24 cellular contexts compared by ENCODE assay signal in the genomic region with DNA sequence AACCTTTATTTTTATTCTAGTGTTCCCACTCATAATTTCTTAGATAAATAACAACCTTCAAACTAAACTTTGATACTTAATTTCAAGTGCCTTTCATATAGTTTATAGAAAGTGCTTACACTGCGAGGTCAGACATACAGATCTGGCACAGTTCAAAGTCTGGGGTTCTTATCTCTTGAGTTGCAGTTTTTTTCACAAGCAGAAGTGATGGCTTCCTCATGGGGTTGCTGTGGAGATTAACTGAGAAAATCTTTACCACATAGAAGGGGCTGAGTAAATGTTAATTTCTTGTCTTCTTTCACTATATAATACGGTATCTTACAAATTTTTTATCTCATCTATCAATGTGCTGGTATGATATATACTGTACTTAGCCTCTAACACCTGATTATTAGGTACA. TPM values are rescaled to one million over a fixed set of nuclear protein-coding genes. Genes with fewer than 3 reads are reported as not detected.
DNase-seq lines count a peak whose midpoint lies in the region; TF ChIP-seq lines count a peak whose summit lies in the region.
"Had no signal": no experiment of that assay in that cellular context is flagged by ENCODE, and none has a peak within 500 bp of the region (broad histone marks: within the 10 kb centered on the region; RNA-seq: fewer than 3 reads in every experiment).

No MANE protein-coding gene starts in this region.

- no peak for TF ChIP-seq CTCF in type B pancreatic cell (conservative IDR thresholded peaks at IDR 0.05)
- TF ChIP-seq CTCF in osteoblast (IDR thresholded peaks at IDR 0.05; ENCODE audit: extremely low read depth, low read depth, low read length) = no peak

- peaks cover 57% of the 10 kb centered on the region for H3K79me2 ChIP-seq in osteoblast (ENCODE audit: insufficient read depth, low read length)

- H3K9me3 Mint-ChIP-seq in activated naive CD4-positive, alpha-beta T cell treated with anti-CD3 and anti-CD28 coated beads, Interleukin-2, amount 50 U/mL, for 24 hours = no peaks in the 10 kb centered on the region
- H3K9me3 Mint-ChIP-seq in type B pancreatic cell = no peaks in the 10 kb centered on the region
- H3K9me3 Mint-ChIP-seq in activated CD4-positive, alpha-beta T cell treated with anti-CD3 and anti-CD28 coated beads, Interleukin-2, amount 10 ng/mL, durations not matched to agents 24 days and 14 days = no peaks in the 10 kb centered on the region
- H3K9me3 Mint-ChIP-seq: activated naive CD4-positive, alpha-beta T cell treated with anti-CD3 and anti-CD28 coated beads for 36 hours; CD8-positive, alpha-beta T cell; stimulated activated naive CD8-positive, alpha-beta T cell treated with anti-CD3 and anti-CD28 coated beads, Interleukin-15, Interleukin-2, amounts not matched to agents 100 ng/mL and 50 ng/mL, for 24 hours had no signal

- H3K27ac ChIP-seq in osteoblast (ENCODE audit: low read depth, low read length) = no peak overlapping the region
- H3K27ac ChIP-seq: brain microvascular endothelial cell, right atrium auricular region, SJCRH30 had no signal

- intact Hi-C loops in activated CD4-positive, alpha-beta T cell treated with anti-CD3 and anti-CD28 coated beads, Interleukin-2, amount 10 ng/mL, durations not matched to agents 24 days and 14 days (cut with micrococcal nuclease) = loop anchor here (5.0 to 10.0 kb wide), 4 partner anchors 807 to 1317 kb away; a partner anchor contains a TSS

- H3K36me3 ChIP-seq in osteoblast (ENCODE audit: insufficient read depth, low read length) = peaks cover 11% of the 10 kb centered on the region

- no peaks in the 10 kb centered on the region for H3K9me3 ChIP-seq in osteoblast (ENCODE audit: low read depth, low read length)
- H3K9me3 ChIP-seq: right atrium auricular region, SJCRH30 had no signal

- no peak overlapping the region for H3K4me3 ChIP-seq in osteoblast (ENCODE audit: insufficient read depth, low read length)
- H3K4me3 ChIP-seq: right atrium auricular region, SJCRH30 had no signal

- no peak overlapping the region for H3K4me2 ChIP-seq in osteoblast (ENCODE audit: insufficient read depth, low read length)

- H3K4me1 ChIP-seq in osteoblast (ENCODE audit: insufficient read depth, low read length) = peaks cover 11% of the 10 kb centered on the region
- H3K4me1 ChIP-seq: SJCRH30 had no signal

- peaks cover 2% of the 10 kb centered on the region for H4K20me1 ChIP-seq in osteoblast (ENCODE audit: insufficient read depth, low read length)

- peaks cover 10% of the 10 kb centered on the region for H3K36me3 Mint-ChIP-seq in activated naive CD4-positive, alpha-beta T cell treated with anti-CD3 and anti-CD28 coated beads, Interleukin-2, amount 50 U/mL, for 24 hours
- peaks cover 15% of the 10 kb centered on the region for H3K36me3 Mint-ChIP-seq in type B pancreatic cell
- peaks cover 24% of the 10 kb centered on the region for H3K36me3 Mint-ChIP-seq in activated CD4-positive, alpha-beta T cell treated with anti-CD3 and anti-CD28 coated beads, Interleukin-2, amount 10 ng/mL, durations not matched to agents 24 days and 14 days (ENCODE audit: low read depth)

- no peak for TF ChIP-seq POLR2A in erythroblast (IDR thresholded peaks at IDR 0.05; ENCODE audit: low read length)

- H3K27me3 Mint-ChIP-seq in activated naive CD4-positive, alpha-beta T cell treated with anti-CD3 and anti-CD28 coated beads, Interleukin-2, amount 50 U/mL, for 24 hours = no peaks in the 10 kb centered on the region
- H3K27me3 Mint-ChIP-seq in type B pancreatic cell = no peaks in the 10 kb centered on the region
- no peaks in the 10 kb centered on the region for H3K27me3 Mint-ChIP-seq in activated CD4-positive, alpha-beta T cell treated with anti-CD3 and anti-CD28 coated beads, Interleukin-2, amount 10 ng/mL, durations not matched to agents 24 days and 14 days
- H3K27me3 Mint-ChIP-seq: activated CD4-positive, alpha-beta T cell treated with anti-CD3 and anti-CD28 coated beads for 36 hours; stimulated activated naive CD8-positive, alpha-beta T cell treated with anti-CD3 and anti-CD28 coated beads, Interleukin-15, Interleukin-2, amounts not matched to agents 100 ng/mL and 50 ng/mL, for 24 hours had no signal

- H3K4me1 Mint-ChIP-seq in activated naive CD4-positive, alpha-beta T cell treated with anti-CD3 and anti-CD28 coated beads, Interleukin-2, amount 50 U/mL, for 24 hours = peaks cover 28% of the 10 kb centered on the region
- H3K4me1 Mint-ChIP-seq in type B pancreatic cell (ENCODE audit: unreplicated experiment) = peaks cover 12% of the 10 kb centered on the region
- H3K4me1 Mint-ChIP-seq in activated CD4-positive, alpha-beta T cell treated with anti-CD3 and anti-CD28 coated beads, Interleukin-2, amount 10 ng/mL, durations not matched to agents 24 days and 14 days = peaks cover 24% of the 10 kb centered on the region

- no peak overlapping the region for H2AFZ ChIP-seq in osteoblast (ENCODE audit: low read length)

- H3K27ac Mint-ChIP-seq in activated naive CD4-positive, alpha-beta T cell treated with anti-CD3 and anti-CD28 coated beads, Interleukin-2, amount 50 U/mL, for 24 hours = peak overlapping the region; percentile 70
- H3K27ac Mint-ChIP-seq in type B pancreatic cell = peak overlapping the region; percentile 99
- no peak overlapping the region for H3K27ac Mint-ChIP-seq in activated CD4-positive, alpha-beta T cell treated with anti-CD3 and anti-CD28 coated beads, Interleukin-2, amount 10 ng/mL, durations not matched to agents 24 days and 14 days
- H3K27ac Mint-ChIP-seq: activated CD4-positive, alpha-beta T cell treated with anti-CD3 and anti-CD28 coated beads for 36 hours; activated naive CD4-positive, alpha-beta T cell treated with anti-CD3 and anti-CD28 coated beads for 36 hours; CD8-positive, alpha-beta T cell; stimulated activated naive CD8-positive, alpha-beta T cell treated with anti-CD3 and anti-CD28 coated beads, Interleukin-15, Interleukin-2, amounts not matched to agents 100 ng/mL and 50 ng/mL, for 24 hours had no signal

- no peak for DNase-seq in activated naive CD4-positive, alpha-beta T cell treated with anti-CD3 and anti-CD28 coated beads, Interleukin-2, amount 50 U/mL, for 16 hours
- DNase-seq in RPMI8226 (peak; percentile 34), erythroblast (lab: John Stamatoyannopoulos, UW) (peak; percentile 81 to 86), type B pancreatic cell (ENCODE audit: extremely low spot score, unreplicated experiment) (no peak), 8988T (no peak), osteoblast (ENCODE audit: insufficient read length, low spot score, missing footprints) (no peak)
- DNase-seq in activated CD4-positive, alpha-beta T cell treated with anti-CD3 and anti-CD28 coated beads, Interleukin-2, amount 10 ng/mL, durations not matched to agents 24 days and 14 days = no peak
- DNase-seq: ACHN; activated CD4-positive, alpha-beta T cell treated with anti-CD3 and anti-CD28 coated beads for 36 hours; activated naive CD4-positive, alpha-beta T cell treated with anti-CD3 and anti-CD28 coated beads for 36 hours; brain microvascular endothelial cell; CD8-positive, alpha-beta T cell; dermis blood vessel endothelial cell; EL; H7; kidney; mesendoderm; NCI-H187; SJCRH30; T-helper 9 cell; trophoblast cell had no signal

- H3K4me3 Mint-ChIP-seq in activated naive CD4-positive, alpha-beta T cell treated with anti-CD3 and anti-CD28 coated beads, Interleukin-2, amount 50 U/mL, for 24 hours = peak overlapping the region; percentile 19
- peak overlapping the region; percentile 65 for H3K4me3 Mint-ChIP-seq in type B pancreatic cell
- H3K4me3 Mint-ChIP-seq in activated CD4-positive, alpha-beta T cell treated with anti-CD3 and anti-CD28 coated beads, Interleukin-2, amount 10 ng/mL, durations not matched to agents 24 days and 14 days = no peak overlapping the region
- H3K4me3 Mint-ChIP-seq: activated CD4-positive, alpha-beta T cell treated with anti-CD3 and anti-CD28 coated beads for 36 hours; activated naive CD4-positive, alpha-beta T cell treated with anti-CD3 and anti-CD28 coated beads for 36 hours; stimulated activated naive CD8-positive, alpha-beta T cell treated with anti-CD3 and anti-CD28 coated beads, Interleukin-15, Interleukin-2, amounts not matched to agents 100 ng/mL and 50 ng/mL, for 24 hours had no signal

- no peaks in the 10 kb centered on the region for H3K27me3 ChIP-seq in osteoblast (ENCODE audit: insufficient read depth, low read length)
- H3K27me3 ChIP-seq: brain microvascular endothelial cell, right atrium auricular region, SJCRH30 had no signal

RNA-seq across cellular contexts. Expression of a gene that starts 3.1 kb away (rescaled TPM):
- total RNA-seq in type B pancreatic cell (ENCODE audit: low replicate concordance) (16.5 and 20.4 TPM in 2 replicates), osteoblast (6.2 and 8.0 TPM in 2 replicates)
- total RNA-seq in activated CD4-positive, alpha-beta T cell treated with anti-CD3 and anti-CD28 coated beads, Interleukin-2, amount 10 ng/mL, durations not matched to agents 24 days and 14 days = 12.4 and 13.5 TPM in 2 replicates

Comparison
In these comparisons a context has a peak if more than half of its experiments do, and no peak if none do; other contexts are left out.
1. DNase-seq: peak in RPMI8226 (single experiment) and erythroblast (2 of 2); none in activated naive CD4-positive, alpha-beta T cell treated with anti-CD3 and anti-CD28 coated beads, Interleukin-2, amount 50 U/mL, for 16 hours (single experiment), type B pancreatic cell (single experiment), 8988T (single experiment), activated CD4-positive, alpha-beta T cell treated with anti-CD3 and anti-CD28 coated beads, Interleukin-2, amount 10 ng/mL, durations not matched to agents 24 days and 14 days (single experiment) and osteoblast (single experiment).